In genomic region chr1:10472220-10473144, GRCh38 we compare ENCODE assay signal across 1 cellular context.
TF ChIP-seq lines count a peak whose summit lies in the region.

DFFA (minus strand) TSS chr1:10472529; CDS start chr1:10472458, 71 bp downstream.

TF ChIP-seq in HepG2, 621 proteins besides CTCF, POLR2A, EP300 and RAD21 (continued from another document and continues in another):
- no peak for TF ChIP-seq EED (CRISPR knock-in tag; IDR thresholded peaks at IDR 0.05)
- TF ChIP-seq CENPBD1 (CRISPR knock-in tag; IDR thresholded peaks at IDR 0.05; ENCODE audit: borderline replicate concordance, low read depth): peak; percentile 66
- no peak for TF ChIP-seq ATF5 (CRISPR knock-in tag; IDR thresholded peaks at IDR 0.05; ENCODE audit: low read depth)
- no peak for TF ChIP-seq RERE (CRISPR knock-in tag; IDR thresholded peaks at IDR 0.05; ENCODE audit: low read depth)
- TF ChIP-seq ZFP62 (CRISPR knock-in tag; IDR thresholded peaks at IDR 0.05): no peak
- TF ChIP-seq GABPB1 (CRISPR knock-in tag; IDR thresholded peaks at IDR 0.05): peak; percentile 94
- no peak for TF ChIP-seq ZNF597 (CRISPR knock-in tag; IDR thresholded peaks at IDR 0.05)
- peak; percentile 54 for TF ChIP-seq GABPA (IDR thresholded peaks at IDR 0.05; ENCODE audit: low read depth, low read length)
- TF ChIP-seq GABPA (CRISPR knock-in tag; IDR thresholded peaks at IDR 0.05; ENCODE audit: low read depth): peak; percentile 90
- 0 out of 2 replicates have a peak, but pooled peaks have one; percentile 24 for TF ChIP-seq GTF2F1 (IDR thresholded peaks at IDR 0.05; ENCODE audit: low read length)
- TF ChIP-seq HOXA9 (CRISPR knock-in tag; IDR thresholded peaks at IDR 0.05; ENCODE audit: borderline replicate concordance): no peak
- TF ChIP-seq ARNTL (CRISPR knock-in tag; IDR thresholded peaks at IDR 0.05): peak; percentile 98
- TF ChIP-seq ATF3 (CRISPR knock-in tag; IDR thresholded peaks at IDR 0.05): 0 out of 2 replicates have a peak, but pooled peaks have one; percentile 26
- no peak for TF ChIP-seq ZNF432 (CRISPR knock-in tag; IDR thresholded peaks at IDR 0.05; ENCODE audit: borderline replicate concordance)
- TF ChIP-seq PRDM4 (CRISPR knock-in tag; IDR thresholded peaks at IDR 0.05; ENCODE audit: borderline replicate concordance): no peak
- no peak for TF ChIP-seq ZBTB49 (CRISPR knock-in tag; IDR thresholded peaks at IDR 0.05; ENCODE audit: borderline replicate concordance)
- TF ChIP-seq TOE1 (CRISPR knock-in tag; IDR thresholded peaks at IDR 0.05): peak; percentile 82; the same call in 1 of the 2 replicates
- peak; percentile 75 for TF ChIP-seq CREB1 (IDR thresholded peaks at IDR 0.05)
- TF ChIP-seq CREB1 (CRISPR knock-in tag; IDR thresholded peaks at IDR 0.05): peak; percentile 94
- no peak for TF ChIP-seq E2F5 (CRISPR knock-in tag; conservative IDR thresholded peaks at IDR 0.05)
- TF ChIP-seq ZNF275 (CRISPR knock-in tag; IDR thresholded peaks at IDR 0.05; ENCODE audit: borderline replicate concordance): no peak
- TF ChIP-seq ZSCAN29 (CRISPR knock-in tag; conservative IDR thresholded peaks at IDR 0.05): no peak
- TF ChIP-seq ATAD3A (CRISPR knock-in tag; IDR thresholded peaks at IDR 0.05): no peak
- peak; percentile 67 for TF ChIP-seq BCL6 (CRISPR knock-in tag; IDR thresholded peaks at IDR 0.05)
- no peak for TF ChIP-seq ZFAT (CRISPR knock-in tag; conservative IDR thresholded peaks at IDR 0.05)
- no peak for TF ChIP-seq PAF1 (CRISPR knock-in tag; IDR thresholded peaks at IDR 0.05)
- no peak for TF ChIP-seq ZBTB3 (CRISPR knock-in tag; IDR thresholded peaks at IDR 0.05; ENCODE audit: borderline replicate concordance, low read depth)
- no peak for TF ChIP-seq DZIP1 (CRISPR knock-in tag; IDR thresholded peaks at IDR 0.05)
- TF ChIP-seq TCF7 (IDR thresholded peaks at IDR 0.05; ENCODE audit: low read depth): no peak
- no peak for TF ChIP-seq SYNCRIP (IDR thresholded peaks at IDR 0.05; ENCODE audit: insufficient read depth, low read depth, low read length)
- no peak for TF ChIP-seq LCORL (IDR thresholded peaks at IDR 0.05)
- TF ChIP-seq LCORL (CRISPR knock-in tag; IDR thresholded peaks at IDR 0.05): peak; percentile 72; the same call in 1 of the 2 replicates
- TF ChIP-seq FOXJ3 (CRISPR knock-in tag; IDR thresholded peaks at IDR 0.05; ENCODE audit: borderline replicate concordance): no peak
- peak; percentile 94; the same call in 1 of the 2 replicates for TF ChIP-seq SMAD1 (CRISPR knock-in tag; IDR thresholded peaks at IDR 0.05; ENCODE audit: borderline replicate concordance, low read depth)
- no peak for TF ChIP-seq SP140L (CRISPR knock-in tag; IDR thresholded peaks at IDR 0.05; ENCODE audit: borderline replicate concordance)
- peak; percentile 81; the same call in 1 of the 2 replicates for TF ChIP-seq ZNF350 (CRISPR knock-in tag; IDR thresholded peaks at IDR 0.05; ENCODE audit: borderline replicate concordance, low read depth)
- no peak for TF ChIP-seq ZNF569 (CRISPR knock-in tag; IDR thresholded peaks at IDR 0.05; ENCODE audit: borderline replicate concordance)
- TF ChIP-seq IRX3 (CRISPR knock-in tag; IDR thresholded peaks at IDR 0.05; ENCODE audit: borderline replicate concordance, low read depth): no peak
- 0 out of 2 replicates have a peak, but pooled peaks have one; percentile 81 for TF ChIP-seq ZNF607 (CRISPR knock-in tag; IDR thresholded peaks at IDR 0.05; ENCODE audit: borderline replicate concordance)
